In genomic region chr17:55344514-55344997, GRCh38 we compare ENCODE assay signal across 16 cellular contexts.
DNase-seq lines count a peak whose midpoint lies in the region; ATAC-seq lines count a peak whose summit lies in the region.
"Had no signal": no experiment of that assay in that cellular context is flagged by ENCODE, and none has a peak within 500 bp of the region (broad histone marks: within the 10 kb centered on the region; RNA-seq: fewer than 3 reads in every experiment).

No MANE protein-coding gene starts in this region.

- intact Hi-C loops in activated naive CD4-positive, alpha-beta T cell treated with anti-CD3 and anti-CD28 coated beads for 36 hours (cut with micrococcal nuclease) = no loop called here
- intact Hi-C loops in sciatic nerve (cut with DNase I) = no loop called here

- peaks cover 6% of the 10 kb centered on the region for H3K4me1 Mint-ChIP-seq in activated naive CD4-positive, alpha-beta T cell treated with anti-CD3 and anti-CD28 coated beads for 36 hours (ENCODE audit: low read depth)
- H3K4me1 Mint-ChIP-seq in activated CD8-positive, alpha-beta T cell treated with anti-CD3 and anti-CD28 coated beads, Interleukin-2, amount 10 ng/mL, durations not matched to agents 7 days and 5 days (ENCODE audit: low read depth) = peaks cover 83% of the 10 kb centered on the region
- peaks cover 60% of the 10 kb centered on the region for H3K4me1 Mint-ChIP-seq in stimulated activated effector memory CD8-positive, alpha-beta T cell treated with anti-CD3 and anti-CD28 coated beads, Interleukin-12 subunit alpha, Interleukin-12 subunit beta, amount 100 ng/mL, for 72 hours

- CTCF ChIA-PET in activated naive CD4-positive, alpha-beta T cell treated with anti-CD3 and anti-CD28 coated beads for 36 hours (lab: Charles Lee) = interaction anchor here (0.5 to 2.1 kb wide), 4 partner anchors 14 to 1278 kb away, joined by 3 to 4 read pairs (median 3); no protein-coding TSS in a partner anchor
- CTCF ChIA-PET in activated CD8-positive, alpha-beta T cell treated with anti-CD3 and anti-CD28 coated beads, Interleukin-2, amount 10 ng/mL, durations not matched to agents 7 days and 5 days (lab: Charles Lee) = interaction anchor here (0.6 to 6.2 kb wide), 7 partner anchors 10 to 352 kb away, joined by 3 to 57 read pairs (median 6); no protein-coding TSS in a partner anchor

- H3K9me3 Mint-ChIP-seq in activated naive CD4-positive, alpha-beta T cell treated with anti-CD3 and anti-CD28 coated beads for 36 hours = no peaks in the 10 kb centered on the region
- H3K9me3 Mint-ChIP-seq in activated CD8-positive, alpha-beta T cell treated with anti-CD3 and anti-CD28 coated beads, Interleukin-2, amount 10 ng/mL, durations not matched to agents 7 days and 5 days (ENCODE audit: insufficient read depth) = no peaks in the 10 kb centered on the region
- H3K9me3 Mint-ChIP-seq in stimulated activated effector memory CD8-positive, alpha-beta T cell treated with anti-CD3 and anti-CD28 coated beads, Interleukin-12 subunit alpha, Interleukin-12 subunit beta, amount 100 ng/mL, for 72 hours = peaks cover 5% of the 10 kb centered on the region

- DNase-seq in activated naive CD4-positive, alpha-beta T cell treated with Interleukin-2 at 50 U/mL for 16 hours = peak; percentile 19
- DNase-seq in activated naive CD4-positive, alpha-beta T cell treated with anti-CD3 and anti-CD28 coated beads for 36 hours = no peak
- DNase-seq in M059J (ENCODE audit: low read depth) (peak; percentile 54), NK-92 (lab: John Stamatoyannopoulos, UW; ENCODE audit: unreplicated experiment) (no peak), germinal center (ENCODE audit: low spot score) (no peak), sciatic nerve (ENCODE audit: low spot score) (no peak)
- peak; percentile 76 for DNase-seq in activated CD8-positive, alpha-beta T cell treated with anti-CD3 and anti-CD28 coated beads, Interleukin-2, amount 10 ng/mL, durations not matched to agents 7 days and 5 days
- peak; percentile 17 to 60 for DNase-seq in stimulated activated effector memory CD8-positive, alpha-beta T cell treated with anti-CD3 and anti-CD28 coated beads, Interleukin-12 subunit alpha, Interleukin-12 subunit beta, amount 100 ng/mL, for 72 hours (ENCODE audit: low spot score in 2 of 2)
- DNase-seq: amygdala, gastrocnemius medialis, left ventricle myocardium superior, NCI-H1092, NCI-H774, RPMI8226 had no signal

- no peak overlapping the region for H3K27ac Mint-ChIP-seq in activated naive CD4-positive, alpha-beta T cell treated with anti-CD3 and anti-CD28 coated beads for 36 hours
- H3K27ac Mint-ChIP-seq in activated CD8-positive, alpha-beta T cell treated with anti-CD3 and anti-CD28 coated beads, Interleukin-2, amount 10 ng/mL, durations not matched to agents 7 days and 5 days = peak overlapping the region; percentile 92
- H3K27ac Mint-ChIP-seq in stimulated activated effector memory CD8-positive, alpha-beta T cell treated with anti-CD3 and anti-CD28 coated beads, Interleukin-12 subunit alpha, Interleukin-12 subunit beta, amount 100 ng/mL, for 72 hours = peak overlapping the region; percentile 76
- H3K27ac Mint-ChIP-seq: progenitor cell of endocrine pancreas had no signal

- no peaks in the 10 kb centered on the region for H3K36me3 Mint-ChIP-seq in activated naive CD4-positive, alpha-beta T cell treated with anti-CD3 and anti-CD28 coated beads for 36 hours (ENCODE audit: low read depth)
- H3K36me3 Mint-ChIP-seq in activated CD8-positive, alpha-beta T cell treated with anti-CD3 and anti-CD28 coated beads, Interleukin-2, amount 10 ng/mL, durations not matched to agents 7 days and 5 days (ENCODE audit: low read depth) = peaks cover 12% of the 10 kb centered on the region
- no peaks in the 10 kb centered on the region for H3K36me3 Mint-ChIP-seq in stimulated activated effector memory CD8-positive, alpha-beta T cell treated with anti-CD3 and anti-CD28 coated beads, Interleukin-12 subunit alpha, Interleukin-12 subunit beta, amount 100 ng/mL, for 72 hours

- peaks cover 5% of the 10 kb centered on the region for H3K27me3 Mint-ChIP-seq in activated naive CD4-positive, alpha-beta T cell treated with anti-CD3 and anti-CD28 coated beads for 36 hours (ENCODE audit: low read depth)
- peaks cover 3% of the 10 kb centered on the region for H3K27me3 Mint-ChIP-seq in activated CD8-positive, alpha-beta T cell treated with anti-CD3 and anti-CD28 coated beads, Interleukin-2, amount 10 ng/mL, durations not matched to agents 7 days and 5 days (ENCODE audit: low read depth)

- H3K4me3 Mint-ChIP-seq in activated naive CD4-positive, alpha-beta T cell treated with anti-CD3 and anti-CD28 coated beads for 36 hours = no peak overlapping the region
- peak overlapping the region; percentile 32 for H3K4me3 Mint-ChIP-seq in activated CD8-positive, alpha-beta T cell treated with anti-CD3 and anti-CD28 coated beads, Interleukin-2, amount 10 ng/mL, durations not matched to agents 7 days and 5 days
- H3K4me3 Mint-ChIP-seq in stimulated activated effector memory CD8-positive, alpha-beta T cell treated with anti-CD3 and anti-CD28 coated beads, Interleukin-12 subunit alpha, Interleukin-12 subunit beta, amount 100 ng/mL, for 72 hours = peak overlapping the region; percentile 36

- POLR2A ChIA-PET in activated CD8-positive, alpha-beta T cell treated with anti-CD3 and anti-CD28 coated beads, Interleukin-2, amount 10 ng/mL, durations not matched to agents 7 days and 5 days (lab: Charles Lee) = no interaction called here

- peak; percentile 95 for ATAC-seq in activated CD8-positive, alpha-beta T cell treated with anti-CD3 and anti-CD28 coated beads, Interleukin-2, amount 10 ng/mL, durations not matched to agents 7 days and 5 days
- peak; percentile 93 for ATAC-seq in stimulated activated effector memory CD8-positive, alpha-beta T cell treated with anti-CD3 and anti-CD28 coated beads, Interleukin-12 subunit alpha, Interleukin-12 subunit beta, amount 100 ng/mL, for 72 hours
- no peak for ATAC-seq in sciatic nerve
- ATAC-seq: gastrocnemius medialis, HCT116, left ventricle myocardium superior had no signal

Comparison
In these comparisons a context has a peak if more than half of its experiments do, and no peak if none do; other contexts are left out.
1. DNase-seq: peak in activated naive CD4-positive, alpha-beta T cell treated with Interleukin-2 at 50 U/mL for 16 hours (single experiment), M059J (single experiment), activated CD8-positive, alpha-beta T cell treated with anti-CD3 and anti-CD28 coated beads, Interleukin-2, amount 10 ng/mL, durations not matched to agents 7 days and 5 days (single experiment) and stimulated activated effector memory CD8-positive, alpha-beta T cell treated with anti-CD3 and anti-CD28 coated beads, Interleukin-12 subunit alpha, Interleukin-12 subunit beta, amount 100 ng/mL, for 72 hours (2 of 2); none in activated naive CD4-positive, alpha-beta T cell treated with anti-CD3 and anti-CD28 coated beads for 36 hours (single experiment), NK-92 (single experiment), germinal center (single experiment) and sciatic nerve (single experiment).